ENCODE assay signal across 13 cellular contexts in the genomic region with DNA sequence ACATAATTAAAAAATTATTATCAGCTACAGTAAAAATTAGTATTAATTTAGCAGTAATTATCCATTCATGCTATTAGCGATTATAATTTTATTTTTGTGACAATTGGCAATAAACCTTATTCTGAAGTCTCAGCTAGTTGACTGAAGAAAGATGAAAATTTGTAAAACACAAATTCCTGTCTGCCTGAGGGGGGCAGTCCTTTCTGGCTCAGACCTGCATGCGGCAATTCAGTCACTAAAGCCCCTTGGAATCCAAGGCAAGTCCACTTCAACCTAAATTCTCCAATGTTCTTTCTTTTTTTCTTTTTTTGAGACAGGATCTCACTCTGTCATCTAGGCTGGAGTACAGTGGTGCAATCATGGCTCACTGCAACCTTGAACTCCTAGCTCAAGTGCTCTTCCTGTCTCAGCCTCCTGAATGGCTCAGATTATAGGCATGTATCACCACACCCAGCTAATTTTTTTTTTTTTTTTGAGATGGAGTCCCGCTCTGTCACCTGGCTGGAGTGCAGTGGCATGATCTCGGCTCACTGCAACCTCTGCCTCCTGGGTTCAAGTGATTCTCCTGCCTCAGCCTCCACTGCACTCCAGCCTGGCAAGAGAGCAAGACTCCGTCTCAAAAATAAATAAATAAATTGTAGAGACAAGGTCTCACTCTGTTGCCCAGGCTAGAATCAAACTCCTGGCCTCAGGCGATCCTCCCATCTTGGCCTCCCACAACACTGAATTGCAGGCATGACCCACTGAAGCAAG. TPM values are rescaled to one million over a fixed set of nuclear protein-coding genes. Genes with fewer than 3 reads are reported as not detected.
A peak's percentile ranks its signal among the peaks of the same experiment; 100 is the strongest.
DNase-seq lines count a peak whose midpoint lies in the region; ATAC-seq and TF ChIP-seq lines count a peak whose summit lies in the region.
"Had no signal": no experiment of that assay in that cellular context is flagged by ENCODE, and none has a peak within 500 bp of the region (broad histone marks: within the 10 kb centered on the region; RNA-seq: fewer than 3 reads in every experiment).

No MANE protein-coding gene starts in this region.

- DNase-seq in ELR (ENCODE audit: low read depth) (peak; percentile 31), HT1080 (ENCODE audit: low read depth) (peak; percentile 35), SK-MEL-5 (ENCODE audit: low read depth, low spot score) (peak; percentile 95), foreskin keratinocyte (peak; percentile 7 to 50)
- no peak for DNase-seq in activated CD4-positive, CD25-positive, alpha-beta regulatory T cell (lab: John Stamatoyannopoulos, UW)
- DNase-seq: activated CD4-positive, alpha-beta T cell treated with anti-CD3 and anti-CD28 coated beads, Interleukin-2, amount 50 U/mL, for 1 hour; CD8-positive, alpha-beta memory T cell; DMS79 treated with DMSO at 0.1 percent for 48 hours; NK-92 treated with Interleukin-12 subunit alpha and Interleukin-12 subunit beta, amount 100 ng/mL, for 24 hours; occipital lobe; right cardiac atrium had no signal

- no peak for ATAC-seq in foreskin keratinocyte
- no peak for ATAC-seq in HG03432 (IDR thresholded peaks at IDR 0.05; ENCODE audit: unreplicated experiment)
- no peak for ATAC-seq in GM18907 (IDR thresholded peaks at IDR 0.05; ENCODE audit: unreplicated experiment)
- ATAC-seq: right cardiac atrium had no signal

- no peaks in the 10 kb centered on the region for H3K27me3 ChIP-seq in foreskin keratinocyte

- peak overlapping the region; percentile 70 for H3K27ac ChIP-seq in foreskin keratinocyte

- in situ Hi-C loops in SK-MEL-5 (cut with HindIII; ENCODE audit: low pct_unique_long_range_greater_than_20kb, low sequenced_read_pairs): no loop called here

- no peak for TF ChIP-seq CTCF in foreskin keratinocyte (conservative IDR thresholded peaks at IDR 0.05)

- H3K4me1 ChIP-seq in foreskin keratinocyte: peaks cover 16% of the 10 kb centered on the region

RNA-seq across cellular contexts. Expression of a gene that starts 24.1 kb away (rescaled TPM):
- 5.8 and 8.0 TPM in 2 replicates for total RNA-seq in HT1080 (2014; rRNA removed; shearing (Covaris generic))
- 5.5 and 7.0 TPM in 2 replicates for polyA plus RNA-seq in HT1080 (2015; cell fraction: cytosol; rRNA removed)
- polyA plus RNA-seq in HT1080 (2015; cell fraction: nucleus; rRNA removed): 19.9 and 20.5 TPM in 2 replicates
- 56.9 and 66.0 TPM in 2 replicates for total RNA-seq in SK-MEL-5 (2014; rRNA removed; shearing (Covaris generic))
- polyA plus RNA-seq in SK-MEL-5 (2015; cell fraction: cytosol; rRNA removed): 97.7 and 127 TPM in 2 replicates
- polyA plus RNA-seq in SK-MEL-5 (2015; cell fraction: nucleus; rRNA removed): 55.2 and 60.1 TPM in 2 replicates
- 11.7 and 11.9 TPM in 2 replicates for total RNA-seq in foreskin keratinocyte
- 3.5 and 3.9 TPM in 2 replicates for polyA plus RNA-seq in foreskin keratinocyte

Comparison
In these comparisons a context has a peak if more than half of its experiments do, and no peak if none do; other contexts are left out.
1. DNase-seq: peak in ELR (single experiment), HT1080 (single experiment), SK-MEL-5 (single experiment) and foreskin keratinocyte (2 of 2); none in activated CD4-positive, CD25-positive, alpha-beta regulatory T cell (0 of 4).